8 cellular contexts compared by ENCODE assay signal in the genomic region with DNA sequence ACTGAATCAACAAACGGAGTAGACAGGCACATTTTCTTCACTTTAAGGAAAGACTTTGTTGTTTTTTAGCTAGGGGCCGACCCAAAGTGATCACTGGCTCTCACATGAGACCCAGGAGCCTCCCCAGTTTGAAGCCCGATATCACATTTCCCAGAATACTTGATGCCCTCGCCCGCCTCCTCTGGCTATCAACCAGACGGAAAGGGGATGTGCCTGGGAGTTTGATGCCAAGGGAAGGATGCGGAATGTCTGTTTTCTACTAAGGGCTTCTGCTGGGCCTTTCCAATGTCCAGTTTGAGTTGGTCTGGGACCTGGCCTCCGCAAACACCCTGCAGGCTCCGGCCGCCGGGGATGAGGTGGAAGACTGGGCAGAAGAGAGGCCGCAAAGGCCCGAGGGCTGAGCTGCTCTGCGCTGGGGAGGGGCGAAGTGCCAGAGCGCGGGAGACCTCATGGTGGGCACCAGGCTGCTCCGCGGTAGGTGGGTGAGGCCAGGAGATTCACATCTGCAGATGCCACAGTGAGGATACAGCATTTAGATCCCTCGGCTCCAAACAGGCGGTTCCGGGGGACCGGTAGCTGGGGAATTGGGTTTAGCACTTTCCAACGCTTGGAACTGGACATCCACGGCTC. TPM values are rescaled to one million over a fixed set of nuclear protein-coding genes. Genes with fewer than 3 reads are reported as not detected.
DNase-seq lines count a peak whose midpoint lies in the region; ATAC-seq and TF ChIP-seq lines count a peak whose summit lies in the region.

No MANE protein-coding gene starts in this region.

- H3K27ac ChIP-seq in HUES64 (ENCODE audit: low read depth, low read length), result no peak overlapping the region
- H3K27ac ChIP-seq in right lobe of liver, result no peak overlapping the region
- peak overlapping the region in 1 of 2 donors; percentile 21 for H3K27ac ChIP-seq in uterus

- H3K4me3 ChIP-seq in HUES64 (ENCODE audit: low read length) (peak overlapping the region; percentile 94), right lobe of liver (peak overlapping the region; percentile 73 to 97 (median 95)), uterus (peak overlapping the region; percentile 83 to 87)

- TF ChIP-seq POLR2A in right lobe of liver (IDR thresholded peaks at IDR 0.05) (no peak), uterus (IDR thresholded peaks at IDR 0.05) (no peak), GM18505 (IDR thresholded peaks at IDR 0.05; ENCODE audit: borderline replicate concordance, extremely low read depth, insufficient read depth, insufficient read length) (no peak)

- H3K4me3 Mint-ChIP-seq in brain, result peak overlapping the region; percentile 91 to 94 (median 92)

- no peaks in the 10 kb centered on the region for H3K9me3 ChIP-seq in HUES64 (ENCODE audit: insufficient read depth, low read depth, low read length)
- H3K9me3 ChIP-seq in right lobe of liver, result no peaks in the 10 kb centered on the region
- H3K9me3 ChIP-seq in uterus, result no peaks in the 10 kb centered on the region

- DNase-seq in right lobe of liver (no peak), uterus (peak in 1 of 2 donors; percentile 34)

- H3K27me3 Mint-ChIP-seq in brain, result peaks cover 10% of the 10 kb centered on the region

- H3K36me3 ChIP-seq in HUES64 (ENCODE audit: insufficient read depth, low read length), result no peaks in the 10 kb centered on the region
- H3K36me3 ChIP-seq in right lobe of liver, result no peaks in the 10 kb centered on the region
- H3K36me3 ChIP-seq in uterus, result no peaks in the 10 kb centered on the region

- no peak for TF ChIP-seq CTCF in brain (conservative IDR thresholded peaks at IDR 0.05)
- no peak for TF ChIP-seq CTCF in right lobe of liver (IDR thresholded peaks at IDR 0.05)
- no peak for TF ChIP-seq CTCF in uterus (IDR thresholded peaks at IDR 0.05)

- H3K27me3 ChIP-seq in HUES64 (ENCODE audit: insufficient read depth, low read length) (peaks cover 2% of the 10 kb centered on the region), right lobe of liver (no peaks in the 10 kb centered on the region), uterus (no peaks in the 10 kb centered on the region)

- H3K4me1 ChIP-seq in HUES64 (ENCODE audit: insufficient read depth, low read length), result no peaks in the 10 kb centered on the region
- no peaks in the 10 kb centered on the region for H3K4me1 ChIP-seq in right lobe of liver
- no peaks in the 10 kb centered on the region for H3K4me1 ChIP-seq in uterus

- peak overlapping the region; percentile 48 to 87 (median 74) for H3K27ac Mint-ChIP-seq in brain

- no peaks in the 10 kb centered on the region for H3K9me3 Mint-ChIP-seq in brain

- ATAC-seq in GM18907 (IDR thresholded peaks at IDR 0.05; ENCODE audit: unreplicated experiment) (peak; percentile 23), right lobe of liver (peak; percentile 7 to 37 (median 20)), GM18505 (IDR thresholded peaks at IDR 0.05; ENCODE audit: unreplicated experiment) (no peak), GM21619 (IDR thresholded peaks at IDR 0.05; ENCODE audit: unreplicated experiment) (no peak), GM18519 (IDR thresholded peaks at IDR 0.05; ENCODE audit: low FRiP score, unreplicated experiment) (no peak)

- H3K36me3 Mint-ChIP-seq in brain, result peaks cover 21% of the 10 kb centered on the region

- H3K9ac ChIP-seq in HUES64 (ENCODE audit: low read depth, low read length), result peak overlapping the region; percentile 39; the same call in 1 of the 2 replicates

- peaks cover 26% of the 10 kb centered on the region for H3K4me1 Mint-ChIP-seq in brain

- intact Hi-C loops in right lobe of liver (cut with DNase I), result no loop called here
- intact Hi-C loops in uterus (cut with DNase I; ENCODE audit: low total_unique reads), result no loop called here

- 25% methylated on average over 25 of the region's 25 CpGs for WGBS in HUES64
- 24% methylated on average over 22 of the region's 25 CpGs for WGBS in right lobe of liver (ENCODE audit: insufficient coverage, low coverage, low lambda C conversion rate, missing lambda C conversion rate)

RNA-seq across cellular contexts. Expression of a gene that starts 0.5 kb away (rescaled TPM):
- 0.85 TPM for polyA plus RNA-seq in HUES64 (2013, experiment 1 of 2)
- 0.82 TPM for polyA plus RNA-seq in HUES64 (2013, experiment 2 of 2)
- 2.3 TPM for polyA plus RNA-seq in brain (ENCODE audit: insufficient read depth, low read depth, low replicate concordance)
- total RNA-seq in right lobe of liver, result 1 to 10 TPM; 1.2 to 2.5 (median 1.7) TPM
- 1 to 10 TPM in 3 of 4 donors, under 1 TPM in 1; 0.51 to 5.5 (median 3.8) TPM for total RNA-seq in uterus

RNA-seq across cellular contexts. Expression of a gene that starts 36.4 kb away (rescaled TPM):
- 53.3 TPM for polyA plus RNA-seq in HUES64 (2013, experiment 1 of 2)
- polyA plus RNA-seq in HUES64 (2013, experiment 2 of 2), result 67.4 TPM
- 55.6 TPM for polyA plus RNA-seq in brain (ENCODE audit: insufficient read depth, low read depth, low replicate concordance)
- total RNA-seq in right lobe of liver (10 to 100 TPM; 12.2 to 43.7 (median 26.3) TPM), uterus (100 to 1,000 TPM; 195 to 777 (median 290) TPM)

Comparison
In these comparisons a context has a peak if more than half of its experiments do, and no peak if none do; other contexts are left out.
1. ATAC-seq: peak in GM18907 (single experiment) and right lobe of liver (4 of 4); none in GM18505 (single experiment), GM21619 (single experiment) and GM18519 (single experiment).
2. RNA of a gene that starts 36.4 kb away (total RNA-seq): 195 to 777 TPM in uterus; 12.2 to 43.7 TPM in right lobe of liver; every median in the first group is over 4 times any median in the second.
3. Peak in every context shown above with its lines, with median percentiles within 50 percentile points of each other: H3K4me3 ChIP-seq.